2 cellular contexts compared by ENCODE assay signal in the genomic region with DNA sequence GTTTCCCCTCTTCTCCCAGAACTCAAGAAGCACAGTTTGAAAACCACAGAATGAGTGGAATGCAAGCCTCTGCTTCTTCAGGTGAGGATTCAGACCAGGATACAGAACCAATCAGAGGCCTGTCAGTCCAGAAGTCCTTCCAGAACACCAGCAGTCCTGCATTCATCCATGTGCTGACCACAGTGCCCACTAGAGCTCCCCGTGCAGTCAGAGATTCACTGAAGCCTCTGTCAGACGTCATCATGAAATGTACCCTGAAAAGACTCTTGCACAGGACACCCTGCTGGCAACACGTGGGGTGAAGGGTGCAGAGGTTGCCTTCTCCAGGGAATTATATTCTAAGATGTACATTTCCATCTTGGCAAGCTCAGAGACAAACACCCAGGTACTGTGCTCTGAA.
TF ChIP-seq lines count a peak whose summit lies in the region.

No MANE protein-coding gene starts in this region.

TF ChIP-seq in HepG2, 621 proteins besides CTCF, POLR2A, EP300 and RAD21:
- TF ChIP-seq, protein P1, sequence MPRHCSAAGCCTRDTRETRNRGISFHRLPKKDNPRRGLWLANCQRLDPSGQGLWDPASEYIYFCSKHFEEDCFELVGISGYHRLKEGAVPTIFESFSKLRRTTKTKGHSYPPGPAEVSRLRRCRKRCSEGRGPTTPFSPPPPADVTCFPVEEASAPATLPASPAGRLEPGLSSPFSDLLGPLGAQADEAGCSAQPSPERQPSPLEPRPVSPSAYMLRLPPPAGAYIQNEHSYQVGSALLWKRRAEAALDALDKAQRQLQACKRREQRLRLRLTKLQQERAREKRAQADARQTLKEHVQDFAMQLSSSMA (CRISPR knock-in tag; IDR thresholded peaks at IDR 0.05): no peak
- TF ChIP-seq CENPT (CRISPR knock-in tag; IDR thresholded peaks at IDR 0.05; ENCODE audit: low read depth) (no peak), ZNF24 (IDR thresholded peaks at IDR 0.05) (no peak), TEAD2 (CRISPR knock-in tag; IDR thresholded peaks at IDR 0.05) (no peak), HDAC1 (CRISPR knock-in tag; IDR thresholded peaks at IDR 0.05) (no peak), CEBPG (CRISPR knock-in tag; IDR thresholded peaks at IDR 0.05) (no peak), NR3C1 (CRISPR knock-in tag; IDR thresholded peaks at IDR 0.05) (no peak), ZC3H4 (CRISPR knock-in tag; IDR thresholded peaks at IDR 0.05; ENCODE audit: borderline replicate concordance) (no peak), ZNF224 (CRISPR knock-in tag; IDR thresholded peaks at IDR 0.05) (no peak), KAT8 (CRISPR knock-in tag; IDR thresholded peaks at IDR 0.05) (no peak)
- TF ChIP-seq, protein P2, sequence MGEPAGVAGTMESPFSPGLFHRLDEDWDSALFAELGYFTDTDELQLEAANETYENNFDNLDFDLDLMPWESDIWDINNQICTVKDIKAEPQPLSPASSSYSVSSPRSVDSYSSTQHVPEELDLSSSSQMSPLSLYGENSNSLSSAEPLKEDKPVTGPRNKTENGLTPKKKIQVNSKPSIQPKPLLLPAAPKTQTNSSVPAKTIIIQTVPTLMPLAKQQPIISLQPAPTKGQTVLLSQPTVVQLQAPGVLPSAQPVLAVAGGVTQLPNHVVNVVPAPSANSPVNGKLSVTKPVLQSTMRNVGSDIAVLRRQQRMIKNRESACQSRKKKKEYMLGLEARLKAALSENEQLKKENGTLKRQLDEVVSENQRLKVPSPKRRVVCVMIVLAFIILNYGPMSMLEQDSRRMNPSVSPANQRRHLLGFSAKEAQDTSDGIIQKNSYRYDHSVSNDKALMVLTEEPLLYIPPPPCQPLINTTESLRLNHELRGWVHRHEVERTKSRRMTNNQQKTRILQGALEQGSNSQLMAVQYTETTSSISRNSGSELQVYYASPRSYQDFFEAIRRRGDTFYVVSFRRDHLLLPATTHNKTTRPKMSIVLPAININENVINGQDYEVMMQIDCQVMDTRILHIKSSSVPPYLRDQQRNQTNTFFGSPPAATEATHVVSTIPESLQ (CRISPR knock-in tag; conservative IDR thresholded peaks at IDR 0.05): no peak
- TF ChIP-seq, protein P3, sequence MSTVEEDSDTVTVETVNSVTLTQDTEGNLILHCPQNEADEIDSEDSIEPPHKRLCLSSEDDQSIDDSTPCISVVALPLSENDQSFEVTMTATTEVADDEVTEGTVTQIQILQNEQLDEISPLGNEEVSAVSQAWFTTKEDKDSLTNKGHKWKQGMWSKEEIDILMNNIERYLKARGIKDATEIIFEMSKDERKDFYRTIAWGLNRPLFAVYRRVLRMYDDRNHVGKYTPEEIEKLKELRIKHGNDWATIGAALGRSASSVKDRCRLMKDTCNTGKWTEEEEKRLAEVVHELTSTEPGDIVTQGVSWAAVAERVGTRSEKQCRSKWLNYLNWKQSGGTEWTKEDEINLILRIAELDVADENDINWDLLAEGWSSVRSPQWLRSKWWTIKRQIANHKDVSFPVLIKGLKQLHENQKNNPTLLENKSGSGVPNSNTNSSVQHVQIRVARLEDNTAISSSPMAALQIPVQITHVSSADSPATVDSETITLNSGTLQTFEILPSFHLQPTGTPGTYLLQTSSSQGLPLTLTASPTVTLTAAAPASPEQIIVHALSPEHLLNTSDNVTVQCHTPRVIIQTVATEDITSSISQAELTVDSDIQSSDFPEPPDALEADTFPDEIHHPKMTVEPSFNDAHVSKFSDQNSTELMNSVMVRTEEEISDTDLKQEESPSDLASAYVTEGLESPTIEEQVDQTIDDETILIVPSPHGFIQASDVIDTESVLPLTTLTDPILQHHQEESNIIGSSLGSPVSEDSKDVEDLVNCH (CRISPR knock-in tag; IDR thresholded peaks at IDR 0.05): no peak
- TF ChIP-seq, protein P4, sequence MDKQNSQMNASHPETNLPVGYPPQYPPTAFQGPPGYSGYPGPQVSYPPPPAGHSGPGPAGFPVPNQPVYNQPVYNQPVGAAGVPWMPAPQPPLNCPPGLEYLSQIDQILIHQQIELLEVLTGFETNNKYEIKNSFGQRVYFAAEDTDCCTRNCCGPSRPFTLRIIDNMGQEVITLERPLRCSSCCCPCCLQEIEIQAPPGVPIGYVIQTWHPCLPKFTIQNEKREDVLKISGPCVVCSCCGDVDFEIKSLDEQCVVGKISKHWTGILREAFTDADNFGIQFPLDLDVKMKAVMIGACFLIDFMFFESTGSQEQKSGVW (CRISPR knock-in tag; IDR thresholded peaks at IDR 0.05; ENCODE audit: borderline replicate concordance): no peak

TF ChIP-seq in HEK293T, 16 proteins besides CTCF, POLR2A, EP300 and RAD21:
- TF ChIP-seq BHLHE40 (IDR thresholded peaks at IDR 0.05; ENCODE audit: borderline replicate concordance) (no peak), SP1 (IDR thresholded peaks at IDR 0.05) (no peak), FOXK2 (IDR thresholded peaks at IDR 0.05) (no peak), ELF4 (IDR thresholded peaks at IDR 0.05) (no peak), NFRKB (IDR thresholded peaks at IDR 0.05) (no peak), LEF1 (IDR thresholded peaks at IDR 0.05; ENCODE audit: borderline replicate concordance) (no peak), TARDBP (IDR thresholded peaks at IDR 0.05) (no peak), ARNT (IDR thresholded peaks at IDR 0.05) (no peak), CTBP1 (IDR thresholded peaks at IDR 0.05; ENCODE audit: borderline replicate concordance) (no peak), HDGF (IDR thresholded peaks at IDR 0.05; ENCODE audit: borderline replicate concordance) (no peak), FOXM1 (IDR thresholded peaks at IDR 0.05; ENCODE audit: borderline replicate concordance) (no peak), L3MBTL2 (conservative IDR thresholded peaks at IDR 0.05) (no peak), FOXA1 (IDR thresholded peaks at IDR 0.05) (no peak), ZNF384 (IDR thresholded peaks at IDR 0.05) (no peak)
- TF ChIP-seq, protein P5, sequence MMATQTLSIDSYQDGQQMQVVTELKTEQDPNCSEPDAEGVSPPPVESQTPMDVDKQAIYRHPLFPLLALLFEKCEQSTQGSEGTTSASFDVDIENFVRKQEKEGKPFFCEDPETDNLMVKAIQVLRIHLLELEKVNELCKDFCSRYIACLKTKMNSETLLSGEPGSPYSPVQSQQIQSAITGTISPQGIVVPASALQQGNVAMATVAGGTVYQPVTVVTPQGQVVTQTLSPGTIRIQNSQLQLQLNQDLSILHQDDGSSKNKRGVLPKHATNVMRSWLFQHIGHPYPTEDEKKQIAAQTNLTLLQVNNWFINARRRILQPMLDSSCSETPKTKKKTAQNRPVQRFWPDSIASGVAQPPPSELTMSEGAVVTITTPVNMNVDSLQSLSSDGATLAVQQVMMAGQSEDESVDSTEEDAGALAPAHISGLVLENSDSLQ (IDR thresholded peaks at IDR 0.05): no peak
